Comparison of ENCODE assay signal across 8 cellular contexts in the genomic region with DNA sequence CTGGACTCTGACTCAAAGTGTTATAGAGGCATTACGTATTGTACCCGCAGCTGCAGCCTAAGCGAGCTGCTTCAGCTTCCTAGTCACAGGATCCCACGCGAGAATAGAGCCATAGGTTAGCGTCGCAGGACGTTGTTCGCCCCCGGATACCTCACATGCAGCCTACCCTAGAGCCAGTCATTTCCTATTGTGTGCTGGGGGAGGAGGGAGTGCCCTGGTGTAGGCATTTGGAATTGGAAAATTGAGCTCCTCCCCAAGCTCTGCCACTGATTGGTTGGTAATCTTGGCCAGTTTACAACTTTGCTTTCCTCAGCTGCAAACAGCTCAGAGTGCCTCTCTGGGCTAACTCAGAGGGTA. TPM values are rescaled to one million over a fixed set of nuclear protein-coding genes. Genes with fewer than 3 reads are reported as not detected.
DNase-seq lines count a peak whose midpoint lies in the region; ATAC-seq and TF ChIP-seq lines count a peak whose summit lies in the region.

No MANE protein-coding gene starts in this region.

- peak overlapping the region; percentile 71 for H3K4me3 ChIP-seq in CD8-positive, alpha-beta memory T cell (ENCODE audit: low read length)

- peaks cover 10% of the 10 kb centered on the region for H3K4me1 ChIP-seq in CD8-positive, alpha-beta memory T cell (ENCODE audit: insufficient read depth, low read length)

- H3K4me1 Mint-ChIP-seq in CD8-positive, alpha-beta memory T cell = peaks cover 29 to 52% (median 52%) of the 10 kb centered on the region in 3 donors
- peaks cover 23% of the 10 kb centered on the region for H3K4me1 Mint-ChIP-seq in activated naive CD4-positive, alpha-beta T cell treated with anti-CD3 and anti-CD28 coated beads for 36 hours (ENCODE audit: low read depth)
- H3K4me1 Mint-ChIP-seq in progenitor cell of endocrine pancreas (ENCODE audit: low read depth) = peaks cover 5% of the 10 kb centered on the region

- peak overlapping the region; percentile 93 to 99 (median 97) for H3K4me3 Mint-ChIP-seq in CD8-positive, alpha-beta memory T cell
- H3K4me3 Mint-ChIP-seq in activated naive CD4-positive, alpha-beta T cell treated with anti-CD3 and anti-CD28 coated beads for 36 hours = peak overlapping the region; percentile 95
- H3K4me3 Mint-ChIP-seq in progenitor cell of endocrine pancreas (ENCODE audit: low read depth) = peak overlapping the region; percentile 95

- peak overlapping the region; percentile 66 for H3K27ac ChIP-seq in CD8-positive, alpha-beta memory T cell (ENCODE audit: low read depth, low read length)

- TF ChIP-seq CTCF in progenitor cell of endocrine pancreas (IDR thresholded peaks at IDR 0.05; ENCODE audit: unreplicated experiment) = no peak

- peaks cover 14 to 52% (median 19%) of the 10 kb centered on the region in 3 donors for H3K36me3 Mint-ChIP-seq in CD8-positive, alpha-beta memory T cell
- H3K36me3 Mint-ChIP-seq in activated naive CD4-positive, alpha-beta T cell treated with anti-CD3 and anti-CD28 coated beads for 36 hours (ENCODE audit: low read depth) = peaks cover 24% of the 10 kb centered on the region
- H3K36me3 Mint-ChIP-seq in progenitor cell of endocrine pancreas (ENCODE audit: insufficient read depth) = peaks cover 23% of the 10 kb centered on the region

- ATAC-seq in GM21786 (IDR thresholded peaks at IDR 0.05; ENCODE audit: unreplicated experiment) (peak; percentile 15), Right ventricle myocardium superior (ENCODE audit: poor library complexity) (peak; percentile 72)

- no peaks in the 10 kb centered on the region for H3K9me3 ChIP-seq in CD8-positive, alpha-beta memory T cell (ENCODE audit: low read length)

- H3K27ac Mint-ChIP-seq in CD8-positive, alpha-beta memory T cell = peak overlapping the region; percentile 75 to 98 (median 97)
- peak overlapping the region; percentile 93 for H3K27ac Mint-ChIP-seq in activated naive CD4-positive, alpha-beta T cell treated with anti-CD3 and anti-CD28 coated beads for 36 hours
- peak overlapping the region; percentile 97 for H3K27ac Mint-ChIP-seq in progenitor cell of endocrine pancreas

- no peaks in the 10 kb centered on the region for H3K36me3 ChIP-seq in CD8-positive, alpha-beta memory T cell (ENCODE audit: insufficient read depth, low read length)

- intact Hi-C loops in activated naive CD4-positive, alpha-beta T cell treated with anti-CD3 and anti-CD28 coated beads for 36 hours (cut with micrococcal nuclease) = loop anchor here (1.0 kb wide), 1 partner anchor 13 kb away; no protein-coding TSS in a partner anchor
- intact Hi-C loops in Right ventricle myocardium superior (cut with DNase I) = no loop called here

- CTCF ChIA-PET in CD8-positive, alpha-beta memory T cell (lab: Charles Lee) = interaction anchor here (0.9 to 1.8 kb wide), 6 partner anchors 13 to 285 kb away, joined by 3 to 6 read pairs (median 4); partner anchors contain the start of genes ZNF174 and ZSCAN32
- CTCF ChIA-PET in activated naive CD4-positive, alpha-beta T cell treated with anti-CD3 and anti-CD28 coated beads for 36 hours (lab: Charles Lee) = interaction anchor here (0.6 to 1.1 kb wide), 6 partner anchors 9 to 57 kb away, joined by 3 to 4 read pairs (median 4); partner anchors contain the start of gene CLUAP1

- no peaks in the 10 kb centered on the region for H3K27me3 ChIP-seq in CD8-positive, alpha-beta memory T cell (ENCODE audit: insufficient read depth, low read length, poor library complexity, severe bottlenecking)

- H3K9me3 Mint-ChIP-seq in CD8-positive, alpha-beta memory T cell = peaks cover 6 to 10% (median 8%) of the 10 kb centered on the region in 5 donors
- peaks cover 9% of the 10 kb centered on the region for H3K9me3 Mint-ChIP-seq in activated naive CD4-positive, alpha-beta T cell treated with anti-CD3 and anti-CD28 coated beads for 36 hours
- peaks cover 11% of the 10 kb centered on the region for H3K9me3 Mint-ChIP-seq in progenitor cell of endocrine pancreas (ENCODE audit: low read depth)

- POLR2A ChIA-PET in CD8-positive, alpha-beta memory T cell (lab: Charles Lee) = interaction anchor here (0.7 to 1.6 kb wide), 3 partner anchors 13 to 419 kb away, joined by 3 to 9 read pairs (median 5); no protein-coding TSS in a partner anchor

- peak in 3 of 5 donors; percentile 14 to 61 (median 31) for DNase-seq in CD8-positive, alpha-beta memory T cell
- DNase-seq in MV-4-11 (lab: John Stamatoyannopoulos, UW) = peak; percentile 37
- DNase-seq in activated naive CD4-positive, alpha-beta T cell treated with anti-CD3 and anti-CD28 coated beads for 36 hours = peak; percentile 48
- DNase-seq in Right ventricle myocardium superior = no peak
- no peak for DNase-seq in progenitor cell of endocrine pancreas (ENCODE audit: low spot score, unreplicated experiment)
- no peak for DNase-seq in NCI-H510A treated with DMSO at 0.1 percent for 48 hours (lab: John Stamatoyannopoulos, UW)
- DNase-seq in D341Med (ENCODE audit: low spot score) = no peak

- peaks cover 1 to 4% of the 10 kb centered on the region in 2 donors for H3K27me3 Mint-ChIP-seq in CD8-positive, alpha-beta memory T cell
- H3K27me3 Mint-ChIP-seq in activated naive CD4-positive, alpha-beta T cell treated with anti-CD3 and anti-CD28 coated beads for 36 hours (ENCODE audit: low read depth) = no peaks in the 10 kb centered on the region
- no peaks in the 10 kb centered on the region for H3K27me3 Mint-ChIP-seq in progenitor cell of endocrine pancreas

RNA-seq across cellular contexts. Expression of gene NAA60, which starts 0.5 kb away (rescaled TPM):
- 10 to 100 TPM; 33.1 to 33.9 TPM for total RNA-seq in CD8-positive, alpha-beta memory T cell
- 65.5 TPM for polyA plus RNA-seq in CD8-positive, alpha-beta memory T cell
- 10 to 100 TPM; 20.0 to 27.1 TPM for total RNA-seq in activated naive CD4-positive, alpha-beta T cell treated with anti-CD3 and anti-CD28 coated beads for 36 hours
- 47.0 TPM for total RNA-seq in Right ventricle myocardium superior
- total RNA-seq in progenitor cell of endocrine pancreas = 66.8 and 71.3 TPM in 2 replicates

RNA-seq across cellular contexts. Expression of gene ZNF597, which starts 0.7 kb away (rescaled TPM):
- total RNA-seq in CD8-positive, alpha-beta memory T cell = 1 to 10 TPM; 2.4 TPM
- polyA plus RNA-seq in CD8-positive, alpha-beta memory T cell = 1.3 TPM
- total RNA-seq in activated naive CD4-positive, alpha-beta T cell treated with anti-CD3 and anti-CD28 coated beads for 36 hours = 1 to 10 TPM; 1.1 TPM
- total RNA-seq in Right ventricle myocardium superior (1.5 TPM), progenitor cell of endocrine pancreas (2.0 and 2.2 TPM in 2 replicates)

RNA-seq across cellular contexts. Expression of gene ZNF174, which starts 43.0 kb away (rescaled TPM):
- total RNA-seq in CD8-positive, alpha-beta memory T cell = 10 to 100 TPM; 11.4 to 12.3 TPM
- 18.8 TPM for polyA plus RNA-seq in CD8-positive, alpha-beta memory T cell
- 1 to 10 TPM; 5.8 to 6.3 TPM for total RNA-seq in activated naive CD4-positive, alpha-beta T cell treated with anti-CD3 and anti-CD28 coated beads for 36 hours
- total RNA-seq in Right ventricle myocardium superior = 11.3 TPM
- total RNA-seq in progenitor cell of endocrine pancreas = 13.5 and 13.6 TPM in 2 replicates

RNA-seq across cellular contexts. Expression of gene ZSCAN32, which starts 43.2 kb away (rescaled TPM):
- 10 to 100 TPM; 13.5 to 15.6 TPM for total RNA-seq in CD8-positive, alpha-beta memory T cell
- polyA plus RNA-seq in CD8-positive, alpha-beta memory T cell = 17.3 TPM
- 1 to 10 TPM; 6.5 to 7.9 TPM for total RNA-seq in activated naive CD4-positive, alpha-beta T cell treated with anti-CD3 and anti-CD28 coated beads for 36 hours
- 5.5 TPM for total RNA-seq in Right ventricle myocardium superior
- 19.1 and 21.3 TPM in 2 replicates for total RNA-seq in progenitor cell of endocrine pancreas

RNA-seq across cellular contexts. Expression of gene C16orf90, which starts 51.3 kb away (rescaled TPM):
- total RNA-seq in CD8-positive, alpha-beta memory T cell = not detected
- not detected for polyA plus RNA-seq in CD8-positive, alpha-beta memory T cell
- total RNA-seq in activated naive CD4-positive, alpha-beta T cell treated with anti-CD3 and anti-CD28 coated beads for 36 hours = not detected
- not detected for total RNA-seq in Right ventricle myocardium superior
- total RNA-seq in progenitor cell of endocrine pancreas = not detected in 2 replicates

Comparison
In these comparisons a context has a peak if more than half of its experiments do, and no peak if none do; other contexts are left out.
1. DNase-seq: peak in CD8-positive, alpha-beta memory T cell (3 of 5), MV-4-11 (single experiment) and activated naive CD4-positive, alpha-beta T cell treated with anti-CD3 and anti-CD28 coated beads for 36 hours (single experiment); none in Right ventricle myocardium superior (single experiment), progenitor cell of endocrine pancreas (single experiment), NCI-H510A treated with DMSO at 0.1 percent for 48 hours (single experiment) and D341Med (single experiment).
2. Peak in every context shown above with its lines, with median percentiles within 50 percentile points of each other: H3K27ac Mint-ChIP-seq and H3K4me3 Mint-ChIP-seq.